8 cellular contexts compared by ENCODE assay signal in the genomic region with DNA sequence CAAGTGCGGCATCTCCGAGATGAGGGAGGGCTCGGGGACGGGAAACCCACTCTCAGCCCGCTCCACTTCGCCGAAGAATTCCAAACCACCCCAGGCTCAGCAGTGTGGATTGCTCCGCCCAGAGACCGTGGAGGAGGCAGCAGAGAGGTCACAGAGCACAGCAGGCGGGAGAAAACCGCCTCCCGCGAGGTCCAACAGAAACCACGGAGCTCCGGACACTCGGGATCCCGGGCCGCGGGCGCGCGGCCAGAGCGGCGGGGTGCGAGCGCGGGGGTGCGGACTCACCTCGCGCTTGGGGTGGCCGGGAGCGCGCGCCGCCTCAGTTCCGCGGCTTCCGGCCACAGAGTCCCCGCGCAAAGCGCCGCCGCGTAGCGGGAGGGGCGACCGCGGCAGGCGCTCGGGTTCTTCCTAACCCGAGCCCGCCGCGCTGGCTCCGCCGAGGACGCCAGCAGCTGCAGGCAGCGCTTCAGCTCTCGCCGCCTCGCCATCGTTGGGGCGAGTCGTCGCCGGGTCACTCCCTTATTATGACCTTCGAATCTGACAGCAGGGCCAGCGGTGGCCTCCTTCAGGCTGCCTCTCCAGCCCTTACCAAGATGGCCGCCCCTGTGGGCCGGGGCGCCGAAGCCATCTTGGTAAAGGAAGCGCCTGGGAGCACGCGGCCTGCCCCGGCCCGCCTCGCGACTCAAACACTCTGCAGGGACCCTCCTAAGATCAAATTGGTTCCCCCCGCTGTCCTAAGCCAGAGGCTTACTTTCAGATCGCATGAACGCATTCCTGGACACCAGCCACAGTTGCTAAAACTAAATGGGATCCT.
A peak's percentile ranks its signal among the peaks of the same experiment; 100 is the strongest.
DNase-seq lines count a peak whose midpoint lies in the region; ATAC-seq and TF ChIP-seq lines count a peak whose summit lies in the region.

A gene (minus strand): TSS at position 106 of the 814 bp plus-strand sequence. CDS start 20,323 bp downstream, outside the sequence.

- peak within 1 kb of the TSS; percentile 73 for H3K4me3 ChIP-seq in AG09309 (ENCODE audit: control insufficient read depth, low read depth, low read length)

- ATAC-seq in GM19023 (IDR thresholded peaks at IDR 0.05; ENCODE audit: unreplicated experiment) (peak; percentile 88), HG03175 (IDR thresholded peaks at IDR 0.05; ENCODE audit: unreplicated experiment) (peak; percentile 90)
- peak; percentile 83 to 86 for ATAC-seq in activated CD4-positive, CD25-positive, alpha-beta regulatory T cell treated with anti-CD3 and anti-CD28 coated beads, Interleukin-2, amount 50 U/mL, for 24 hours

- DNase-seq in AG09309 (ENCODE audit: low read depth), result no peak
- peak; percentile 67 for DNase-seq in NCI-H226
- peak; percentile 84 for DNase-seq in cerebellar cortex (ENCODE audit: low spot score)
- peak; percentile 88 for DNase-seq in kidney glomerular epithelial cell (lab: John Stamatoyannopoulos, UW)
- peak; percentile 78 for DNase-seq in stimulated activated CD4-positive, alpha-beta T cell treated with anti-CD3 and anti-CD28 coated beads, Interleukin-15, amount 100 ng/mL, for 24 hours

- no peak for TF ChIP-seq CTCF in AG09309 (IDR thresholded peaks at IDR 0.05; ENCODE audit: control insufficient read depth, insufficient read depth, low read depth, low read length, missing control alignments)
